In the genomic region with DNA sequence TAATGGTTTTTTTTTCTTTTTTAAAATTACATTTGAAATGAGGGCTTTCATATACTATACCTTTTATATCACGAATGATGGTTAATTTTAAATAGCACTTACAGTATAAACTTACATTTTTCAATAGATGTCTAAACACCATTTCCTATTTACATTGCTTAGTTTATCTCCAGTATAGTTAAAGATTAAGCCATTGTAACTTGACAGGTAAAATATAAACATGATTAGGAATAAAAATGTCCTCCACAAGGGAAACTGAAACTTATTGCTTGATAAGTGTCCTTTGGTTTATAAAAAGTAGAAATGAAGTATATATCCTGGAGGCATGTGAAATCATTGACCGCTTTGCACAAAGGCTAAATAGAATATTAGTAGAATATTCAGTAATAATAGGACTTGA, we compare ENCODE assay signal across 20 cellular contexts.
"Had no signal": no experiment of that assay in that cellular context is flagged by ENCODE, and none has a peak within 500 bp of the region (broad histone marks: within the 10 kb centered on the region; RNA-seq: fewer than 3 reads in every experiment).

No MANE protein-coding gene starts in this region.

- ATAC-seq: Right ventricle myocardium inferior had no signal

- H3K27me3 ChIP-seq: SJSA1 had no signal

- H3K27ac ChIP-seq: HL-60, SJSA1, SK-N-MC had no signal

- FAIRE-seq: HTR-8/SVneo had no signal

- H3K4me3 ChIP-seq: SJSA1, SK-N-MC had no signal

- H3K36me3 ChIP-seq: SJSA1 had no signal

- DNase-seq: KBM-7, MV-4-11, NCI-H1048, NCI-H1105, NCI-H1417 treated with DMSO at 0.1 percent for 48 hours, NCI-H146, NCI-H1694 treated with DMSO at 0.1 percent for 48 hours, NCI-H1930, NCI-H2081, NCI-H2107, NCI-H2227 treated with DMSO at 0.1 percent for 48 hours, NCI-H524 treated with DMSO at 0.1 percent for 48 hours, NCI-H69, NCI-H774, SIG-M5 had no signal

- H3K9me3 ChIP-seq: SJSA1 had no signal
